14 cellular contexts compared by ENCODE assay signal in genomic region chr16:50879873-50880695, GRCh38.
DNase-seq lines count a peak whose midpoint lies in the region; ATAC-seq, FAIRE-seq and TF ChIP-seq lines count a peak whose summit lies in the region.
"Had no signal": no experiment of that assay in that cellular context is flagged by ENCODE, and none has a peak within 500 bp of the region (broad histone marks: within the 10 kb centered on the region; RNA-seq: fewer than 3 reads in every experiment).

No MANE protein-coding gene starts in this region.

- DNase-seq in Daoy (ENCODE audit: low read depth) (peak; percentile 19), NCI-H2029 treated with DMSO at 0.1 percent for 48 hours (lab: John Stamatoyannopoulos, UW) (peak; percentile 53), bronchial epithelial cell (ENCODE audit: low read depth) (peak; percentile 33), midbrain (lab: John Stamatoyannopoulos, UW) (peak; percentile 14), D721Med (ENCODE audit: insufficient read length, low spot score) (no peak), gastrocnemius medialis (no peak), tibial nerve (ENCODE audit: low spot score in 2 of 2) (no peak)
- DNase-seq in activated naive CD4-positive, alpha-beta T cell treated with anti-CD3 and anti-CD28 coated beads, Interleukin-2, amount 10 ng/mL, durations not matched to agents 7 days and 5 days, result no peak
- DNase-seq: activated CD4-positive, alpha-beta T cell treated with anti-CD3 and anti-CD28 coated beads, Interleukin-2, amount 50 U/mL, for 48 hours; CD4-positive, alpha-beta memory T cell; MM.1S had no signal

- TF ChIP-seq CTCF in bronchial epithelial cell (IDR thresholded peaks at IDR 0.05; ENCODE audit: insufficient read depth, low read length, severe bottlenecking) (no peak), D721Med (IDR thresholded peaks at IDR 0.05; ENCODE audit: insufficient read depth, missing control alignments) (no peak), gastrocnemius medialis (IDR thresholded peaks at IDR 0.05 in 4 of 5, conservative IDR thresholded peaks at IDR 0.05 in 1 of 5) (no peak), tibial nerve (IDR thresholded peaks at IDR 0.05) (no peak)

- no peak overlapping the region for H3K4me3 Mint-ChIP-seq in activated naive CD4-positive, alpha-beta T cell treated with anti-CD3 and anti-CD28 coated beads, Interleukin-2, amount 10 ng/mL, durations not matched to agents 7 days and 5 days
- H3K4me3 Mint-ChIP-seq: CD4-positive, alpha-beta memory T cell had no signal

- no peak for TF ChIP-seq EP300 in tibial nerve (IDR thresholded peaks at IDR 0.05)

- H3K27me3 ChIP-seq in bronchial epithelial cell (ENCODE audit: control insufficient read depth, insufficient read depth, low read length), result no peaks in the 10 kb centered on the region
- peaks cover 0 to 4% (median 0%) of the 10 kb centered on the region in 3 donors for H3K27me3 ChIP-seq in gastrocnemius medialis
- H3K27me3 ChIP-seq in tibial nerve, result no peaks in the 10 kb centered on the region

- FAIRE-seq in bronchial epithelial cell (lab: Jason Lieb, UNC) (no peak), D721Med (lab: Jason Lieb, UNC) (no peak)
- FAIRE-seq: GM12892 had no signal

- peaks cover 17% of the 10 kb centered on the region for H3K27me3 Mint-ChIP-seq in activated naive CD4-positive, alpha-beta T cell treated with anti-CD3 and anti-CD28 coated beads, Interleukin-2, amount 10 ng/mL, durations not matched to agents 7 days and 5 days

- intact Hi-C loops in gastrocnemius medialis (cut with DNase I; ENCODE audit: low total_unique reads), result no loop called here

- H3K4me1 ChIP-seq in gastrocnemius medialis, result no peaks in the 10 kb centered on the region
- peaks cover 0 to 12% (median 0%) of the 10 kb centered on the region in 4 donors for H3K4me1 ChIP-seq in tibial nerve
- H3K4me1 ChIP-seq: adrenal gland had no signal

- H3K9me3 Mint-ChIP-seq in activated naive CD4-positive, alpha-beta T cell treated with anti-CD3 and anti-CD28 coated beads, Interleukin-2, amount 10 ng/mL, durations not matched to agents 7 days and 5 days, result no peaks in the 10 kb centered on the region
- H3K9me3 Mint-ChIP-seq: CD4-positive, alpha-beta memory T cell had no signal

- H3K9me3 ChIP-seq in gastrocnemius medialis, result no peaks in the 10 kb centered on the region
- H3K9me3 ChIP-seq in tibial nerve, result peaks cover 0 to 3% (median 0%) of the 10 kb centered on the region in 4 donors
- H3K9me3 ChIP-seq: adrenal gland had no signal

- TF ChIP-seq POLR2A in gastrocnemius medialis (IDR thresholded peaks at IDR 0.05), result no peak
- TF ChIP-seq POLR2A in tibial nerve (IDR thresholded peaks at IDR 0.05), result no peak

- no peak overlapping the region for H3K27ac Mint-ChIP-seq in activated naive CD4-positive, alpha-beta T cell treated with anti-CD3 and anti-CD28 coated beads, Interleukin-2, amount 10 ng/mL, durations not matched to agents 7 days and 5 days
- H3K27ac Mint-ChIP-seq: CD4-positive, alpha-beta memory T cell had no signal

- H3K27ac ChIP-seq in gastrocnemius medialis (no peak overlapping the region), tibial nerve (peak overlapping the region in 1 of 4 donors; percentile 4)
- H3K27ac ChIP-seq: adrenal gland, epithelial cell of prostate had no signal

- H3K36me3 ChIP-seq in bronchial epithelial cell (ENCODE audit: control insufficient read depth, insufficient read depth, low read length) (no peaks in the 10 kb centered on the region), gastrocnemius medialis (no peaks in the 10 kb centered on the region), tibial nerve (no peaks in the 10 kb centered on the region)
- H3K36me3 ChIP-seq: adrenal gland had no signal

- H3K4me1 Mint-ChIP-seq in activated naive CD4-positive, alpha-beta T cell treated with anti-CD3 and anti-CD28 coated beads, Interleukin-2, amount 10 ng/mL, durations not matched to agents 7 days and 5 days, result no peaks in the 10 kb centered on the region
- H3K4me1 Mint-ChIP-seq: CD4-positive, alpha-beta memory T cell had no signal

- H3K36me3 Mint-ChIP-seq in activated naive CD4-positive, alpha-beta T cell treated with anti-CD3 and anti-CD28 coated beads, Interleukin-2, amount 10 ng/mL, durations not matched to agents 7 days and 5 days, result no peaks in the 10 kb centered on the region
- H3K36me3 Mint-ChIP-seq: CD4-positive, alpha-beta memory T cell had no signal

- WGBS in tibial nerve, 2 donors, result 15 to 23% methylated on average over 23 of the region's 24 CpGs

- H3K4me3 ChIP-seq in bronchial epithelial cell (ENCODE audit: low read depth, low read length), result no peak overlapping the region
- no peak overlapping the region for H3K4me3 ChIP-seq in gastrocnemius medialis
- no peak overlapping the region for H3K4me3 ChIP-seq in tibial nerve
- H3K4me3 ChIP-seq: adrenal gland had no signal

- CTCF ChIA-PET in activated naive CD4-positive, alpha-beta T cell treated with anti-CD3 and anti-CD28 coated beads, Interleukin-2, amount 10 ng/mL, durations not matched to agents 7 days and 5 days (lab: Charles Lee), result no interaction called here

- in situ Hi-C loops in gastrocnemius medialis (cut with MboI; ENCODE audit: low sequenced_read_pairs in 4 of 4), result no loop called here

- no peak for ATAC-seq in gastrocnemius medialis

Comparison
In these comparisons a context has a peak if more than half of its experiments do, and no peak if none do; other contexts are left out.
1. DNase-seq: peak in Daoy (single experiment), NCI-H2029 treated with DMSO at 0.1 percent for 48 hours (single experiment), bronchial epithelial cell (single experiment) and midbrain (single experiment); none in D721Med (single experiment), activated naive CD4-positive, alpha-beta T cell treated with anti-CD3 and anti-CD28 coated beads, Interleukin-2, amount 10 ng/mL, durations not matched to agents 7 days and 5 days (single experiment), gastrocnemius medialis (0 of 2) and tibial nerve (0 of 2).